In the genomic region with DNA sequence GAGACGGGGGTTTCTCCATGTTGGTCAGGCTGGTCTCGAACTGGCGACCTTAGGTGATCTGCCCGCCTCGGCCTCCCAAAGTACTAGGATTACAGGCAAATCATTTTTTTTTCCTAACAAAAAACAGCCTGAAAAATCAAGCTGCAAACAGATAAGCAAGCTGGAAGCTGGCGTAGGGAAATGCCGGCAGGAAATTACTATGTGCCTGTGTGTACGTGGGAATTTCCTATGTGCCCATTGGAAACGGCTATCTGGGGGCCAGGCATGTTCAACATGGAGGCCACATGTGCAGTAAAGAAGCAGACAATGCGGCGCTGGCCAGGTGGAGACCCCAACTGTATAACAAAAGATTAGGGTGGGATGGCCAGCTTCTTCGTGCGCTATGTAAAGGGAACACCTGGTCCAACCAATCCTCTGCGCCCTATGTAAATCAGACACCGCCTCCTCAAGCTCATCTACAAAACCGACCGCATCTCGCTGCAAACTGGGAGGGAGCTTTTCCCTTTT, we compare ENCODE assay signal across 19 cellular contexts. TPM values are rescaled to one million over a fixed set of nuclear protein-coding genes. Genes with fewer than 3 reads are reported as not detected.
A peak's percentile ranks its signal among the peaks of the same experiment; 100 is the strongest.
DNase-seq lines count a peak whose midpoint lies in the region; TF ChIP-seq lines count a peak whose summit lies in the region.
"Had no signal": no experiment of that assay in that cellular context is flagged by ENCODE, and none has a peak within 500 bp of the region (broad histone marks: within the 10 kb centered on the region; RNA-seq: fewer than 3 reads in every experiment).

No MANE protein-coding gene starts in this region.

- H3K27ac ChIP-seq in esophagus muscularis mucosa (replicated peaks in 1 of 4), result peak overlapping the region in 3 of 4 donors; percentile 3 to 45 (median 6)
- peak overlapping the region; percentile 66 to 91 (median 81) for H3K27ac ChIP-seq in spleen
- H3K27ac ChIP-seq in caudate nucleus (ENCODE audit: low read depth, low read length), result no peak overlapping the region
- H3K27ac ChIP-seq: SJSA1 had no signal

- H3K36me3 Mint-ChIP-seq in activated naive CD4-positive, alpha-beta T cell treated with anti-CD3 and anti-CD28 coated beads, Interleukin-2, amount 50 U/mL, for 24 hours, result no peaks in the 10 kb centered on the region
- H3K36me3 Mint-ChIP-seq in activated naive CD4-positive, alpha-beta T cell treated with anti-CD3 and anti-CD28 coated beads for 36 hours (ENCODE audit: low read depth), result no peaks in the 10 kb centered on the region
- no peaks in the 10 kb centered on the region for H3K36me3 Mint-ChIP-seq in activated T-cell treated with anti-CD3 and anti-CD28 coated beads, Interleukin-2, amount 50 U/mL, for 24 hours (ENCODE audit: low read depth)
- H3K36me3 Mint-ChIP-seq: CD8-positive, alpha-beta memory T cell had no signal

- CTCF ChIA-PET in activated naive CD4-positive, alpha-beta T cell treated with anti-CD3 and anti-CD28 coated beads for 36 hours (lab: Charles Lee), result no interaction called here

- peaks cover 0 to 7% (median 0%) of the 10 kb centered on the region in 4 donors for H3K27me3 ChIP-seq in esophagus muscularis mucosa
- peaks cover 0 to 10% (median 0%) of the 10 kb centered on the region in 7 donors for H3K27me3 ChIP-seq in spleen (replicated peaks in 1 of 7)
- H3K27me3 ChIP-seq: SJSA1 had no signal

- H3K4me3 ChIP-seq in esophagus muscularis mucosa, result no peak overlapping the region
- no peak overlapping the region for H3K4me3 ChIP-seq in spleen
- H3K4me3 ChIP-seq: SJSA1 had no signal

- TF ChIP-seq CTCF in esophagus muscularis mucosa (IDR thresholded peaks at IDR 0.05), result no peak
- no peak for TF ChIP-seq CTCF in spleen (IDR thresholded peaks at IDR 0.05 in 8 of 11, conservative IDR thresholded peaks at IDR 0.05 in 3 of 11)
- TF ChIP-seq CTCF in GM13977 (IDR thresholded peaks at IDR 0.05; ENCODE audit: extremely low read depth, insufficient read depth, missing control alignments), result no peak

- H3K9me3 ChIP-seq in esophagus muscularis mucosa, result peaks cover 0 to 8% (median 7%) of the 10 kb centered on the region in 4 donors
- peaks cover 3 to 18% (median 13%) of the 10 kb centered on the region in 8 donors for H3K9me3 ChIP-seq in spleen

- H3K9me3 Mint-ChIP-seq in activated naive CD4-positive, alpha-beta T cell treated with anti-CD3 and anti-CD28 coated beads, Interleukin-2, amount 50 U/mL, for 24 hours, result peaks cover 4% of the 10 kb centered on the region
- peaks cover 6% of the 10 kb centered on the region for H3K9me3 Mint-ChIP-seq in activated naive CD4-positive, alpha-beta T cell treated with anti-CD3 and anti-CD28 coated beads for 36 hours
- peaks cover 5% of the 10 kb centered on the region for H3K9me3 Mint-ChIP-seq in activated T-cell treated with anti-CD3 and anti-CD28 coated beads, Interleukin-2, amount 50 U/mL, for 24 hours

- TF ChIP-seq EP300 in esophagus muscularis mucosa (IDR thresholded peaks at IDR 0.05), result no peak

- intact Hi-C loops in activated naive CD4-positive, alpha-beta T cell treated with anti-CD3 and anti-CD28 coated beads for 36 hours (cut with micrococcal nuclease), result no loop called here
- intact Hi-C loops in esophagus muscularis mucosa (cut with DNase I) (no loop called here), spleen (cut with DNase I; ENCODE audit: low total_unique reads) (no loop called here)

- peaks cover 10% of the 10 kb centered on the region for H3K4me1 Mint-ChIP-seq in activated naive CD4-positive, alpha-beta T cell treated with anti-CD3 and anti-CD28 coated beads, Interleukin-2, amount 50 U/mL, for 24 hours
- H3K4me1 Mint-ChIP-seq in activated naive CD4-positive, alpha-beta T cell treated with anti-CD3 and anti-CD28 coated beads for 36 hours (ENCODE audit: low read depth), result peaks cover 1% of the 10 kb centered on the region
- H3K4me1 Mint-ChIP-seq in activated T-cell treated with anti-CD3 and anti-CD28 coated beads, Interleukin-2, amount 50 U/mL, for 24 hours (ENCODE audit: low read depth), result peaks cover 3% of the 10 kb centered on the region

- TF ChIP-seq POLR2A in esophagus muscularis mucosa (IDR thresholded peaks at IDR 0.05; ENCODE audit: low read depth), result no peak
- TF ChIP-seq POLR2A in spleen (IDR thresholded peaks at IDR 0.05), result no peak

- no peak overlapping the region for H3K4me3 Mint-ChIP-seq in activated naive CD4-positive, alpha-beta T cell treated with anti-CD3 and anti-CD28 coated beads, Interleukin-2, amount 50 U/mL, for 24 hours
- H3K4me3 Mint-ChIP-seq in activated naive CD4-positive, alpha-beta T cell treated with anti-CD3 and anti-CD28 coated beads for 36 hours, result no peak overlapping the region
- no peak overlapping the region for H3K4me3 Mint-ChIP-seq in activated T-cell treated with anti-CD3 and anti-CD28 coated beads, Interleukin-2, amount 50 U/mL, for 24 hours
- H3K4me3 Mint-ChIP-seq: CD8-positive, alpha-beta memory T cell had no signal

- H3K4me1 ChIP-seq in esophagus muscularis mucosa, result peaks cover 0 to 20% (median 12%) of the 10 kb centered on the region in 4 donors
- H3K4me1 ChIP-seq in spleen, result peaks cover 0 to 51% (median 18%) of the 10 kb centered on the region in 6 donors

- WGBS in esophagus muscularis mucosa, result 88% methylated on average over 18 of the region's 18 CpGs
- WGBS in spleen, 5 donors, result 67 to 86% (median 74%) methylated on average over 18 of the region's 18 CpGs

- no peaks in the 10 kb centered on the region for H3K36me3 ChIP-seq in esophagus muscularis mucosa
- H3K36me3 ChIP-seq in spleen, result no peaks in the 10 kb centered on the region
- H3K36me3 ChIP-seq: SJSA1 had no signal

- H3K27ac Mint-ChIP-seq in activated naive CD4-positive, alpha-beta T cell treated with anti-CD3 and anti-CD28 coated beads, Interleukin-2, amount 50 U/mL, for 24 hours, result peak overlapping the region; percentile 53
- no peak overlapping the region for H3K27ac Mint-ChIP-seq in activated naive CD4-positive, alpha-beta T cell treated with anti-CD3 and anti-CD28 coated beads for 36 hours
- no peak overlapping the region for H3K27ac Mint-ChIP-seq in activated T-cell treated with anti-CD3 and anti-CD28 coated beads, Interleukin-2, amount 50 U/mL, for 24 hours

- no peak for DNase-seq in activated naive CD4-positive, alpha-beta T cell treated with anti-CD3 and anti-CD28 coated beads for 36 hours
- DNase-seq in NCI-H226 (peak; percentile 31), esophagus muscularis mucosa (ENCODE audit: extremely low spot score) (no peak), spleen (peak; percentile 64), GM13977 (ENCODE audit: low spot score) (no peak), caudate nucleus (lab: John Stamatoyannopoulos, UW) (no peak)
- no peak for DNase-seq in activated T-cell treated with anti-CD3 and anti-CD28 coated beads, Interleukin-2, amount 50 U/mL, for 24 hours
- DNase-seq: CD8-positive, alpha-beta memory T cell; DMS79; KG1; NCI-H1417 treated with DMSO at 0.1 percent for 48 hours; NCI-H2029 treated with DMSO at 0.1 percent for 48 hours; NCI-H526; SW 1271 had no signal

- in situ Hi-C loops in GM13977 (cut with MboI; ENCODE audit: low pct_unique_long_range_greater_than_20kb, low sequenced_read_pairs, unreplicated experiment), result no loop called here

- H3K27me3 Mint-ChIP-seq in activated naive CD4-positive, alpha-beta T cell treated with anti-CD3 and anti-CD28 coated beads, Interleukin-2, amount 50 U/mL, for 24 hours, result peaks cover 1% of the 10 kb centered on the region
- no peaks in the 10 kb centered on the region for H3K27me3 Mint-ChIP-seq in activated naive CD4-positive, alpha-beta T cell treated with anti-CD3 and anti-CD28 coated beads for 36 hours (ENCODE audit: low read depth)
- peaks cover 8% of the 10 kb centered on the region for H3K27me3 Mint-ChIP-seq in activated T-cell treated with anti-CD3 and anti-CD28 coated beads, Interleukin-2, amount 50 U/mL, for 24 hours

RNA-seq across cellular contexts. Expression of gene AADACL4, which starts 9.1 kb away (rescaled TPM):
- not detected for total RNA-seq in activated naive CD4-positive, alpha-beta T cell treated with anti-CD3 and anti-CD28 coated beads for 36 hours
- total RNA-seq in esophagus muscularis mucosa, result not detected
- under 1 TPM in 2 of 7 donors, not detected in 5; 0.23 to 0.32 TPM for total RNA-seq in spleen
- polyA plus RNA-seq in spleen, result under 1 TPM in 2 of 3 donors, not detected in 1; 0.04 to 0.29 TPM
- total RNA-seq: A172; CD8-positive, alpha-beta memory T cell; OCI-LY7; RPMI7951; SJSA1 had no signal
- polyA plus RNA-seq: CD8-positive, alpha-beta memory T cell had no signal

RNA-seq across cellular contexts. Expression of gene DHRS3, which starts 16.7 kb away (rescaled TPM):
- 10 to 100 TPM; 45.5 to 45.7 TPM for total RNA-seq in activated naive CD4-positive, alpha-beta T cell treated with anti-CD3 and anti-CD28 coated beads for 36 hours
- total RNA-seq in esophagus muscularis mucosa (100 to 1,000 TPM; 130 to 237 (median 200) TPM), spleen (10 to 100 TPM; 21.0 to 41.0 (median 35.1) TPM)
- 10 to 100 TPM in 2 of 3 donors, 1 to 10 TPM in 1; 8.9 to 19.5 (median 13.6) TPM for polyA plus RNA-seq in spleen
- total RNA-seq: A172, OCI-LY7 had no signal

Comparison
In these comparisons a context has a peak if more than half of its experiments do, and no peak if none do; other contexts are left out.
1. DNase-seq: peak in NCI-H226 (single experiment) and spleen (single experiment); none in activated naive CD4-positive, alpha-beta T cell treated with anti-CD3 and anti-CD28 coated beads for 36 hours (single experiment), esophagus muscularis mucosa (single experiment), activated T-cell treated with anti-CD3 and anti-CD28 coated beads, Interleukin-2, amount 50 U/mL, for 24 hours (single experiment), GM13977 (single experiment) and caudate nucleus (0 of 61).